In genomic region chr4:57305836-57306235, GRCh38 we compare ENCODE assay signal across 34 cellular contexts.
"Had no signal": no experiment of that assay in that cellular context is flagged by ENCODE, and none has a peak within 500 bp of the region (broad histone marks: within the 10 kb centered on the region; RNA-seq: fewer than 3 reads in every experiment).

No MANE protein-coding gene starts in this region.

- H3K27ac ChIP-seq: KMS-11 had no signal

- H3K9me3 ChIP-seq: MG63 had no signal

- H3K4me3 ChIP-seq: MG63 had no signal

- H3K9ac ChIP-seq: KMS-11 had no signal

- DNase-seq: Kasumi-1, MG63, MM.1S, MV-4-11, NCI-H1048, NCI-H1092, NCI-H1092 treated with DMSO at 0.1 percent for 48 hours, NCI-H1105, NCI-H1105 treated with DMSO at 0.1 percent for 48 hours, NCI-H1417, NCI-H1417 treated with DMSO at 0.1 percent for 48 hours, NCI-H1436, NCI-H1436 treated with DMSO at 0.1 percent for 48 hours, NCI-H146, NCI-H1694, NCI-H1694 treated with DMSO at 0.1 percent for 48 hours, NCI-H187, NCI-H187 treated with DMSO at 0.1 percent for 48 hours, NCI-H1930, NCI-H2029, NCI-H2029 treated with DMSO at 0.1 percent for 48 hours, NCI-H2081, NCI-H2081 treated with DMSO at 0.1 percent for 48 hours, NCI-H2107, NCI-H2171, NCI-H2171 treated with DMSO at 0.1 percent for 48 hours, NCI-H2227 treated with DMSO at 0.1 percent for 48 hours, NCI-H226, NCI-H345, NCI-H446, NCI-H446 treated with DMSO at 0.1 percent for 48 hours, NCI-H510A, NCI-H510A treated with DMSO at 0.1 percent for 48 hours had no signal

- H3K4me2 ChIP-seq: KMS-11 had no signal

- H3K27me3 ChIP-seq: MG63 had no signal

- H3K36me3 ChIP-seq: MG63 had no signal
